1 cellular context compared by ENCODE assay signal in the genomic region with DNA sequence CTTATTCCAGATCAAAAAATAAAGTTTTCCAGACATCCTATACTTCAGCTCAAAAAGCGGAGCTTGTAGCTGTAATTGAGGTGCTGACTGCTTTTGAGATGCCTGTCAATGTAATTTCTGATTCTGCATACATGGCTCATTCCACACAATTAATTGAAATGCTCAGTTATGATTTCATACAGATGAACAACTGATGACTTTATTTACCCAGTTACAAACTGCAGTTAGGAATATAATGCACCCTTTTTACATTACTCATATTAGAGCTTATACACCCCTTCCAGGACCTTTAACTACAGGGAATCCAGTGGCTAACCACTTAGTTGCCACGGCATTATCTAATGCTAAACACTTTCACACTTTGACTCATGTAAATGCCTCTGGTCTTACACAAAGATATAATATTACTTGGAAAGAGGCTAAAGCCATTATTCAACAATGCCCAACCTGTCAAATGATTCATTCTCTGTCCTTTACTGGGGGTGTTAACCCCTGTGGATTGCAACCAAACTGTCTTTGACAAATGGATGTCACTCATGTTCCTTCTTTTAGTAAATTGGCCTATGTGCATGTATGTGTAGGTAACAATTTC.
TF ChIP-seq lines count a peak whose summit lies in the region.

No MANE protein-coding gene starts in this region.

TF ChIP-seq in SK-N-SH, 30 proteins besides CTCF, POLR2A, EP300 and RAD21 (continued from another document):
- TF ChIP-seq, protein P1, sequence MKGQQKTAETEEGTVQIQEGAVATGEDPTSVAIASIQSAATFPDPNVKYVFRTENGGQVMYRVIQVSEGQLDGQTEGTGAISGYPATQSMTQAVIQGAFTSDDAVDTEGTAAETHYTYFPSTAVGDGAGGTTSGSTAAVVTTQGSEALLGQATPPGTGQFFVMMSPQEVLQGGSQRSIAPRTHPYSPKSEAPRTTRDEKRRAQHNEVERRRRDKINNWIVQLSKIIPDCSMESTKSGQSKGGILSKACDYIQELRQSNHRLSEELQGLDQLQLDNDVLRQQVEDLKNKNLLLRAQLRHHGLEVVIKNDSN (IDR thresholded peaks at IDR 0.05; ENCODE audit: borderline replicate concordance, low read depth): no peak
